17 cellular contexts compared by ENCODE assay signal in genomic region chr13:22848539-22849052, GRCh38.
DNase-seq lines count a peak whose midpoint lies in the region; ATAC-seq and TF ChIP-seq lines count a peak whose summit lies in the region.
"Had no signal": no experiment of that assay in that cellular context is flagged by ENCODE, and none has a peak within 500 bp of the region (broad histone marks: within the 10 kb centered on the region; RNA-seq: fewer than 3 reads in every experiment).

No MANE protein-coding gene starts in this region.

- no peak overlapping the region for H2AK5ac ChIP-seq in neuronal stem cell (ENCODE audit: low read depth, low read length)

- H3K14ac ChIP-seq in neuronal stem cell (ENCODE audit: low read length): no peak overlapping the region

- H3K27me3 ChIP-seq in SJCRH30 (no peaks in the 10 kb centered on the region), iPS-18a (ENCODE audit: control insufficient read depth, insufficient read depth, low read length) (no peaks in the 10 kb centered on the region), neuronal stem cell (ENCODE audit: control insufficient read depth in 3 of 3, insufficient read depth in 3 of 3, low read depth in 1 of 3, low read length in 3 of 3) (no peaks in the 10 kb centered on the region), upper lobe of right lung (no peaks in the 10 kb centered on the region)
- H3K27me3 ChIP-seq: left lung, vagina had no signal

- peak overlapping the region; percentile 76 for H3K18ac ChIP-seq in neuronal stem cell (ENCODE audit: low read length)

- no peak overlapping the region for H3K23ac ChIP-seq in neuronal stem cell (ENCODE audit: low read depth, low read length, poor library complexity)

- H3K4ac ChIP-seq in neuronal stem cell (ENCODE audit: low read length): peak overlapping the region; percentile 76

- H2BK12ac ChIP-seq in neuronal stem cell (ENCODE audit: low read length): peak overlapping the region; percentile 10

- ATAC-seq in upper lobe of right lung: no peak
- ATAC-seq: left lung had no signal

- no peak overlapping the region for H2BK15ac ChIP-seq in neuronal stem cell (ENCODE audit: low read length)

- H3K9me3 ChIP-seq in SJCRH30 (replicated peaks) (no peaks in the 10 kb centered on the region), iPS-18a (ENCODE audit: control insufficient read depth, low read depth, low read length) (no peaks in the 10 kb centered on the region), neuronal stem cell (replicated peaks in 1 of 2; ENCODE audit: control insufficient read depth in 2 of 2, insufficient read depth in 1 of 2, low read depth in 1 of 2, low read length in 2 of 2) (no peaks in the 10 kb centered on the region), upper lobe of right lung (no peaks in the 10 kb centered on the region)
- H3K9me3 ChIP-seq: left lung, vagina had no signal

- no peak overlapping the region for H4K91ac ChIP-seq in neuronal stem cell (ENCODE audit: low read depth, low read length, poor library complexity)

- no peak overlapping the region for H2BK120ac ChIP-seq in neuronal stem cell (ENCODE audit: low read depth, low read length)

- intact Hi-C loops in upper lobe of right lung (cut with DNase I): no loop called here

- H2AFZ ChIP-seq in neuronal stem cell (ENCODE audit: low read length): peak overlapping the region; percentile 71

- H4K8ac ChIP-seq in neuronal stem cell (ENCODE audit: low read depth, low read length): no peak overlapping the region

- no peak overlapping the region for H2BK5ac ChIP-seq in neuronal stem cell (ENCODE audit: low read length)

- H3K4me3 ChIP-seq in SJCRH30 (peak overlapping the region; percentile 14; the same call in 1 of the 2 replicates), iPS-18a (ENCODE audit: low read length) (no peak overlapping the region), neuronal stem cell (ENCODE audit: low read length in 2 of 2) (no peak overlapping the region), upper lobe of right lung (no peak overlapping the region)
- H3K4me3 ChIP-seq: left lung, vagina had no signal

- H3K27ac ChIP-seq in SJCRH30 (no peak overlapping the region), iPS-18a (ENCODE audit: low read length) (no peak overlapping the region), neuronal stem cell (replicated peaks; ENCODE audit: low read length) (no peak overlapping the region), upper lobe of right lung (no peak overlapping the region)
- H3K27ac ChIP-seq: epithelial cell of prostate, left lung, vagina had no signal

- H3K4me2 ChIP-seq in neuronal stem cell (ENCODE audit: insufficient read depth, low read length, poor library complexity, severe bottlenecking): no peak overlapping the region

- H3K36me3 ChIP-seq in SJCRH30 (no peaks in the 10 kb centered on the region), iPS-18a (ENCODE audit: control insufficient read depth, low read depth, low read length) (no peaks in the 10 kb centered on the region), neuronal stem cell (replicated peaks in 1 of 2; ENCODE audit: control insufficient read depth in 2 of 2, insufficient read depth in 2 of 2, low read length in 2 of 2) (no peaks in the 10 kb centered on the region), upper lobe of right lung (no peaks in the 10 kb centered on the region)
- H3K36me3 ChIP-seq: left lung, vagina had no signal

- no CpG with 5 or more reads among the region's 32 CpGs for WGBS in neuronal stem cell (ENCODE audit: extremely low coverage in 2 of 2, insufficient read length in 2 of 2, insufficient replicate concordance in 1 of 2), 2 donors

- H3K9ac ChIP-seq in iPS-18a (ENCODE audit: low read length) (peak overlapping the region; percentile 24), neuronal stem cell (ENCODE audit: low read depth, low read length, poor library complexity) (no peak overlapping the region)

- no peaks in the 10 kb centered on the region for H3K79me1 ChIP-seq in neuronal stem cell (ENCODE audit: low read depth, low read length)

- H3K4me1 ChIP-seq in SJCRH30: no peaks in the 10 kb centered on the region
- peaks cover 5% of the 10 kb centered on the region for H3K4me1 ChIP-seq in iPS-18a (ENCODE audit: control insufficient read depth, low read depth, low read length)
- H3K4me1 ChIP-seq in neuronal stem cell (ENCODE audit: control insufficient read depth in 2 of 2, insufficient read depth in 1 of 2, low read depth in 1 of 2, low read length in 2 of 2): no peaks in the 10 kb centered on the region
- H3K4me1 ChIP-seq in upper lobe of right lung: no peaks in the 10 kb centered on the region
- H3K4me1 ChIP-seq: left lung, vagina had no signal

- TF ChIP-seq CTCF in upper lobe of right lung (IDR thresholded peaks at IDR 0.05) (no peak), GM20000 (IDR thresholded peaks at IDR 0.05; ENCODE audit: extremely low read depth, missing control alignments) (no peak)

- DNase-seq in ELF-1 (ENCODE audit: low read depth, low spot score): peak; percentile 85
- peak; percentile 52 to 57 for DNase-seq in SJCRH30
- no peak for DNase-seq in neuronal stem cell (ENCODE audit: low spot score)
- DNase-seq in activated naive CD4-positive, alpha-beta T cell treated with Interleukin-2 at 50 U/mL for 16 hours: no peak
- no peak for DNase-seq in upper lobe of right lung
- DNase-seq in GM20000 (ENCODE audit: low spot score): no peak
- DNase-seq in effector CD8-positive, alpha-beta T cell (lab: John Stamatoyannopoulos, UW): no peak
- DNase-seq: activated effector memory CD4-positive, alpha-beta T cell treated with anti-CD3 and anti-CD28 coated beads, Interleukin-2, amount 50 U/mL, for 16 hours; anterior cingulate cortex; Karpas-422; left lung; NCI-H1694 treated with DMSO at 0.1 percent for 48 hours; NCI-H524; stimulated activated CD4-positive, alpha-beta T cell treated with anti-CD3 and anti-CD28 coated beads, Interleukin-12 subunit alpha, Interleukin-12 subunit beta, amount 100 ng/mL, for 4 hours had no signal

Comparison
In these comparisons a context has a peak if more than half of its experiments do, and no peak if none do; other contexts are left out.
1. DNase-seq: peak in ELF-1 (single experiment) and SJCRH30 (2 of 2); none in neuronal stem cell (single experiment), activated naive CD4-positive, alpha-beta T cell treated with Interleukin-2 at 50 U/mL for 16 hours (single experiment), upper lobe of right lung (single experiment), GM20000 (single experiment) and effector CD8-positive, alpha-beta T cell (single experiment).